In genomic region chr18:46497129-46497528, GRCh38 we compare ENCODE assay signal across 9 cellular contexts.
DNase-seq lines count a peak whose midpoint lies in the region; ATAC-seq and TF ChIP-seq lines count a peak whose summit lies in the region.
"Had no signal": no experiment of that assay in that cellular context is flagged by ENCODE, and none has a peak within 500 bp of the region (broad histone marks: within the 10 kb centered on the region; RNA-seq: fewer than 3 reads in every experiment).

No MANE protein-coding gene starts in this region.

- no peak for TF ChIP-seq EP300 in sigmoid colon (IDR thresholded peaks at IDR 0.05)

- intact Hi-C loops in sigmoid colon (cut with DNase I): no loop called here

- H3K9me3 ChIP-seq in sigmoid colon: no peaks in the 10 kb centered on the region

- TF ChIP-seq CTCF in choroid plexus epithelial cell (conservative IDR thresholded peaks at IDR 0.05; ENCODE audit: low read depth, low read length) (no peak), sigmoid colon (IDR thresholded peaks at IDR 0.05) (no peak)

- H3K27me3 ChIP-seq in sigmoid colon: no peaks in the 10 kb centered on the region

- ATAC-seq in HG02642 (IDR thresholded peaks at IDR 0.05; ENCODE audit: poor library complexity, unreplicated experiment): no peak
- no peak for ATAC-seq in GM21786 (IDR thresholded peaks at IDR 0.05; ENCODE audit: unreplicated experiment)
- ATAC-seq: T-cell had no signal

- DNase-seq in activated CD4-positive, alpha-beta T cell treated with anti-CD3 and anti-CD28 coated beads for 48 hours: peak; percentile 54
- DNase-seq in activated CD4-positive, alpha-beta T cell treated with anti-CD3 and anti-CD28 coated beads for 4 hours: no peak
- DNase-seq in OCI-M1 (lab: John Stamatoyannopoulos, UW) (peak; percentile 65), choroid plexus epithelial cell (ENCODE audit: low read depth) (peak; percentile 35), sigmoid colon (peak; percentile 2), NCI-H1417 treated with DMSO at 0.1 percent for 48 hours (lab: John Stamatoyannopoulos, UW) (no peak)

- 4 to 10% methylated on average over 4 of the region's 4 CpGs for WGBS in sigmoid colon, 2 donors

- no peak overlapping the region for H3K4me3 ChIP-seq in choroid plexus epithelial cell (ENCODE audit: low read depth, low read length)
- H3K4me3 ChIP-seq in sigmoid colon: no peak overlapping the region

- no peaks in the 10 kb centered on the region for H3K4me1 ChIP-seq in sigmoid colon

- no peak for TF ChIP-seq POLR2A in sigmoid colon (IDR thresholded peaks at IDR 0.05)

- no peak overlapping the region for H3K27ac ChIP-seq in sigmoid colon

- H3K36me3 ChIP-seq in sigmoid colon: no peaks in the 10 kb centered on the region

Comparison
In these comparisons a context has a peak if more than half of its experiments do, and no peak if none do; other contexts are left out.
1. DNase-seq: peak in activated CD4-positive, alpha-beta T cell treated with anti-CD3 and anti-CD28 coated beads for 48 hours (single experiment), OCI-M1 (single experiment), choroid plexus epithelial cell (single experiment) and sigmoid colon (single experiment); none in activated CD4-positive, alpha-beta T cell treated with anti-CD3 and anti-CD28 coated beads for 4 hours (0 of 2) and NCI-H1417 treated with DMSO at 0.1 percent for 48 hours (single experiment).